18 cellular contexts compared by ENCODE assay signal in genomic region chr10:95477175-95477520, GRCh38.
DNase-seq lines count a peak whose midpoint lies in the region; ATAC-seq and TF ChIP-seq lines count a peak whose summit lies in the region.
"Had no signal": no experiment of that assay in that cellular context is flagged by ENCODE, and none has a peak within 500 bp of the region (broad histone marks: within the 10 kb centered on the region; RNA-seq: fewer than 3 reads in every experiment).

No MANE protein-coding gene starts in this region.

- no peak overlapping the region for H2AFZ ChIP-seq in neural progenitor cell (replicated peaks)
- H2AFZ ChIP-seq: parathyroid adenoma had no signal

- no peaks in the 10 kb centered on the region for H4K20me1 ChIP-seq in neural progenitor cell (ENCODE audit: low read depth)

- H3K4me3 Mint-ChIP-seq in neural progenitor cell (no peak overlapping the region), type B pancreatic cell (no peak overlapping the region)
- no peak overlapping the region for H3K4me3 Mint-ChIP-seq in activated naive CD4-positive, alpha-beta T cell treated with anti-CD3 and anti-CD28 coated beads, Interleukin-2, amount 10 ng/mL, durations not matched to agents 7 days and 5 days
- H3K4me3 Mint-ChIP-seq: CD4-positive, alpha-beta memory T cell; stimulated activated memory B cell treated with anti-CD40 and anti-IgM and Interleukin-4, amounts not matched to agents 10 μg/mL and 1 μg/mL and 100 μg/mL, for 72 hours had no signal

- H3K36me3 Mint-ChIP-seq in neural progenitor cell (no peaks in the 10 kb centered on the region), type B pancreatic cell (no peaks in the 10 kb centered on the region)
- no peaks in the 10 kb centered on the region for H3K36me3 Mint-ChIP-seq in activated naive CD4-positive, alpha-beta T cell treated with anti-CD3 and anti-CD28 coated beads, Interleukin-2, amount 10 ng/mL, durations not matched to agents 7 days and 5 days
- H3K36me3 Mint-ChIP-seq: CD4-positive, alpha-beta memory T cell; stimulated activated memory B cell treated with anti-CD40 and anti-IgM and Interleukin-4, amounts not matched to agents 10 μg/mL and 1 μg/mL and 100 μg/mL, for 72 hours had no signal

- CTCF ChIA-PET in activated naive CD4-positive, alpha-beta T cell treated with anti-CD3 and anti-CD28 coated beads, Interleukin-2, amount 10 ng/mL, durations not matched to agents 7 days and 5 days (lab: Charles Lee), result interaction anchor here (0.7 kb wide), 1 partner anchor 31 kb away, joined by 4 read pairs; no protein-coding TSS in a partner anchor

- H3K36me3 ChIP-seq in left ventricle myocardium inferior (no peaks in the 10 kb centered on the region), neural progenitor cell (no peaks in the 10 kb centered on the region)
- H3K36me3 ChIP-seq: HAP-1 had no signal

- H3K27me3 ChIP-seq in left ventricle myocardium inferior (ENCODE audit: low read depth) (no peaks in the 10 kb centered on the region), neural progenitor cell (no peaks in the 10 kb centered on the region)

- H3K4me3 ChIP-seq in left ventricle myocardium inferior, result no peak overlapping the region
- H3K4me3 ChIP-seq in neural progenitor cell, result no peak overlapping the region
- H3K4me3 ChIP-seq: HAP-1 had no signal

- H3K4me1 ChIP-seq in left ventricle myocardium inferior, result peaks cover 98% of the 10 kb centered on the region
- H3K4me1 ChIP-seq in neural progenitor cell, result peaks cover 21% of the 10 kb centered on the region
- H3K4me1 ChIP-seq: HAP-1 had no signal

- H3F3A ChIP-seq in neural progenitor cell (ENCODE audit: low read depth), result no peaks in the 10 kb centered on the region

- peak overlapping the region; percentile 47 for H3K27ac Mint-ChIP-seq in neural progenitor cell
- H3K27ac Mint-ChIP-seq in type B pancreatic cell, result peak overlapping the region; percentile 22
- H3K27ac Mint-ChIP-seq in activated naive CD4-positive, alpha-beta T cell treated with anti-CD3 and anti-CD28 coated beads, Interleukin-2, amount 10 ng/mL, durations not matched to agents 7 days and 5 days, result no peak overlapping the region
- H3K27ac Mint-ChIP-seq: CD4-positive, alpha-beta memory T cell; stimulated activated memory B cell treated with anti-CD40 and anti-IgM and Interleukin-4, amounts not matched to agents 10 μg/mL and 1 μg/mL and 100 μg/mL, for 72 hours had no signal

- no peak for ATAC-seq in HG02798 (IDR thresholded peaks at IDR 0.05; ENCODE audit: poor library complexity, unreplicated experiment)
- ATAC-seq: stimulated activated memory B cell treated with anti-CD40 and anti-IgM and Interleukin-4, amounts not matched to agents 10 μg/mL and 1 μg/mL and 100 μg/mL, for 72 hours had no signal

- no peak overlapping the region for H3K4me2 ChIP-seq in neural progenitor cell

- peaks cover 62% of the 10 kb centered on the region for H3K4me1 Mint-ChIP-seq in neural progenitor cell
- H3K4me1 Mint-ChIP-seq in type B pancreatic cell (ENCODE audit: unreplicated experiment), result peaks cover 33% of the 10 kb centered on the region
- H3K4me1 Mint-ChIP-seq in activated naive CD4-positive, alpha-beta T cell treated with anti-CD3 and anti-CD28 coated beads, Interleukin-2, amount 10 ng/mL, durations not matched to agents 7 days and 5 days, result no peaks in the 10 kb centered on the region
- H3K4me1 Mint-ChIP-seq: CD4-positive, alpha-beta memory T cell; stimulated activated memory B cell treated with anti-CD40 and anti-IgM and Interleukin-4, amounts not matched to agents 10 μg/mL and 1 μg/mL and 100 μg/mL, for 72 hours had no signal

- H3K27me3 Mint-ChIP-seq in neural progenitor cell (ENCODE audit: insufficient read depth, low read depth) (peaks cover 2% of the 10 kb centered on the region), type B pancreatic cell (no peaks in the 10 kb centered on the region)
- H3K27me3 Mint-ChIP-seq in activated naive CD4-positive, alpha-beta T cell treated with anti-CD3 and anti-CD28 coated beads, Interleukin-2, amount 10 ng/mL, durations not matched to agents 7 days and 5 days, result peaks cover 11% of the 10 kb centered on the region
- H3K27me3 Mint-ChIP-seq: stimulated activated memory B cell treated with anti-CD40 and anti-IgM and Interleukin-4, amounts not matched to agents 10 μg/mL and 1 μg/mL and 100 μg/mL, for 72 hours had no signal

- no peaks in the 10 kb centered on the region for H3K79me2 ChIP-seq in neural progenitor cell (ENCODE audit: low read depth)
- H3K79me2 ChIP-seq: parathyroid adenoma had no signal

- H3K9ac ChIP-seq in neural progenitor cell, result no peak overlapping the region
- H3K9ac ChIP-seq: parathyroid adenoma had no signal

- no peaks in the 10 kb centered on the region for H3K9me3 Mint-ChIP-seq in neural progenitor cell
- H3K9me3 Mint-ChIP-seq in type B pancreatic cell, result no peaks in the 10 kb centered on the region
- H3K9me3 Mint-ChIP-seq in activated naive CD4-positive, alpha-beta T cell treated with anti-CD3 and anti-CD28 coated beads, Interleukin-2, amount 10 ng/mL, durations not matched to agents 7 days and 5 days, result no peaks in the 10 kb centered on the region
- H3K9me3 Mint-ChIP-seq: CD4-positive, alpha-beta memory T cell; stimulated activated memory B cell treated with anti-CD40 and anti-IgM and Interleukin-4, amounts not matched to agents 10 μg/mL and 1 μg/mL and 100 μg/mL, for 72 hours had no signal

- DNase-seq in left ventricle myocardium inferior (no peak), neural progenitor cell (ENCODE audit: low spot score) (no peak), type B pancreatic cell (ENCODE audit: extremely low spot score, unreplicated experiment) (no peak), UCSD-AML1 (lab: John Stamatoyannopoulos, UW; ENCODE audit: unreplicated experiment) (no peak)
- no peak for DNase-seq in activated naive CD4-positive, alpha-beta T cell treated with anti-CD3 and anti-CD28 coated beads, Interleukin-2, amount 10 ng/mL, durations not matched to agents 7 days and 5 days
- DNase-seq: activated CD4-positive, alpha-beta T cell treated with anti-CD3 and anti-CD28 coated beads for 1 hour; activated T-cell treated with anti-CD3 and anti-CD28 coated beads for 4 hours; CD4-positive, alpha-beta memory T cell; effector CD4-positive, alpha-beta T cell; NCI-H1048; NCI-H226; stimulated activated CD4-positive, alpha-beta T cell treated with anti-CD3 and anti-CD28 coated beads, Interleukin-4, amount 100 ng/mL, for 24 hours; SW 1271 had no signal

- H3K27ac ChIP-seq in angular gyrus (ENCODE audit: low read depth, low read length), result peak overlapping the region; percentile 80
- peak overlapping the region; percentile 92 for H3K27ac ChIP-seq in left ventricle myocardium inferior (replicated peaks)
- no peak overlapping the region for H3K27ac ChIP-seq in neural progenitor cell

- TF ChIP-seq CTCF in left ventricle myocardium inferior (IDR thresholded peaks at IDR 0.05; ENCODE audit: borderline replicate concordance) (no peak), neural progenitor cell (IDR thresholded peaks at IDR 0.05) (no peak), type B pancreatic cell (conservative IDR thresholded peaks at IDR 0.05) (no peak)

- intact Hi-C loops in left ventricle myocardium inferior (cut with micrococcal nuclease), result loop anchor here (10.0 kb wide), 1 partner anchor 78 kb away; no protein-coding TSS in a partner anchor

- H3K9me3 ChIP-seq in left ventricle myocardium inferior (replicated peaks) (no peaks in the 10 kb centered on the region), neural progenitor cell (ENCODE audit: low read depth) (no peaks in the 10 kb centered on the region)
- H3K9me3 ChIP-seq: HAP-1 had no signal
